In the genomic region with DNA sequence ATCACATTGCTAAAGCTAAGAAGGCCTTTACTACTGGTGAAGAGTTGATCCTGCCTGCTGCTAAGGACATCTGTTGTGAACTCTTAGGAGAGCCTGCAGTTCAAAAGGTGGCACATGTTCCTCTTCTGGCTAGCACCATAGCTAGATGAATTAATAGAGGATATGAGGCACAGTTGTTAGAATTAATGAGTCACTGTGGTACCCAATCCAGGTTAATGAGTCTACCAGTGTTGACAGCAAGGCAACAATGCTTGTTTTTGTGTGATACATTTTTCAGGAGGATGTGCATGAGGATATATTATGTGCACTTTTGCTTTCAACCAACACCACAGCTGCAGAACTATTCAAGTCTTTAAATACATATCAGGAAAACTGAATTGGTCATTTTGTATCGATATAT, we compare ENCODE assay signal across 20 cellular contexts. TPM values are rescaled to one million over a fixed set of nuclear protein-coding genes. Genes with fewer than 3 reads are reported as not detected.
DNase-seq lines count a peak whose midpoint lies in the region; ATAC-seq and TF ChIP-seq lines count a peak whose summit lies in the region.
"Had no signal": no experiment of that assay in that cellular context is flagged by ENCODE, and none has a peak within 500 bp of the region (broad histone marks: within the 10 kb centered on the region; RNA-seq: fewer than 3 reads in every experiment).

No MANE protein-coding gene starts in this region.

- TF ChIP-seq CTCF in epithelial cell of esophagus (IDR thresholded peaks at IDR 0.05; ENCODE audit: insufficient read depth, low read depth, low read length, missing control alignments) = no peak

- no peak overlapping the region for H3K4me3 ChIP-seq in epithelial cell of esophagus (ENCODE audit: low read length)
- H3K4me3 ChIP-seq: A549, esophagus muscularis mucosa, stomach had no signal

- H3K36me3 Mint-ChIP-seq in activated CD8-positive, alpha-beta memory T cell treated with anti-CD3 and anti-CD28 coated beads, Interleukin-2, amount 10 ng/mL, durations not matched to agents 7 days and 5 days = peaks cover 73% of the 10 kb centered on the region
- peaks cover 7% of the 10 kb centered on the region for H3K36me3 Mint-ChIP-seq in T-helper 17 cell (ENCODE audit: low read depth)

- no peaks in the 10 kb centered on the region for H3K27me3 Mint-ChIP-seq in activated CD8-positive, alpha-beta memory T cell treated with anti-CD3 and anti-CD28 coated beads, Interleukin-2, amount 10 ng/mL, durations not matched to agents 7 days and 5 days
- H3K27me3 Mint-ChIP-seq in T-helper 17 cell = no peaks in the 10 kb centered on the region
- H3K27me3 Mint-ChIP-seq: type B pancreatic cell had no signal

- ATAC-seq in activated CD8-positive, alpha-beta memory T cell treated with anti-CD3 and anti-CD28 coated beads, Interleukin-2, amount 10 ng/mL, durations not matched to agents 7 days and 5 days = no peak
- ATAC-seq in GM21423 (IDR thresholded peaks at IDR 0.05; ENCODE audit: unreplicated experiment) (peak; percentile 41), HG03378 (IDR thresholded peaks at IDR 0.05; ENCODE audit: unreplicated experiment) (no peak), T-helper 17 cell (no peak)
- ATAC-seq: A549, HCT116 had no signal

- no peaks in the 10 kb centered on the region for H3K9me3 Mint-ChIP-seq in activated CD8-positive, alpha-beta memory T cell treated with anti-CD3 and anti-CD28 coated beads, Interleukin-2, amount 10 ng/mL, durations not matched to agents 7 days and 5 days (ENCODE audit: low read depth)
- H3K9me3 Mint-ChIP-seq: mesothelial cell of epicardium, nephron, type B pancreatic cell had no signal

- H3K27ac Mint-ChIP-seq in activated CD8-positive, alpha-beta memory T cell treated with anti-CD3 and anti-CD28 coated beads, Interleukin-2, amount 10 ng/mL, durations not matched to agents 7 days and 5 days = peak overlapping the region; percentile 41
- no peak overlapping the region for H3K27ac Mint-ChIP-seq in T-helper 17 cell
- H3K27ac Mint-ChIP-seq: mesothelial cell of epicardium, nephron, type B pancreatic cell had no signal

- H3K4me1 Mint-ChIP-seq in activated CD8-positive, alpha-beta memory T cell treated with anti-CD3 and anti-CD28 coated beads, Interleukin-2, amount 10 ng/mL, durations not matched to agents 7 days and 5 days = peaks cover 23% of the 10 kb centered on the region
- peaks cover 12% of the 10 kb centered on the region for H3K4me1 Mint-ChIP-seq in T-helper 17 cell
- H3K4me1 Mint-ChIP-seq: mesothelial cell of epicardium had no signal

- CTCF ChIA-PET in activated CD8-positive, alpha-beta memory T cell treated with anti-CD3 and anti-CD28 coated beads, Interleukin-2, amount 10 ng/mL, durations not matched to agents 7 days and 5 days (lab: Charles Lee) = no interaction called here

- no peaks in the 10 kb centered on the region for H3K9me3 ChIP-seq in T-helper 17 cell (ENCODE audit: control insufficient read depth, low read length, poor library complexity, severe bottlenecking)
- H3K9me3 ChIP-seq: A549, esophagus muscularis mucosa, stomach had no signal

- DNase-seq in activated CD8-positive, alpha-beta memory T cell treated with anti-CD3 and anti-CD28 coated beads, Interleukin-2, amount 10 ng/mL, durations not matched to agents 7 days and 5 days = no peak
- no peak for DNase-seq in activated CD8-positive, alpha-beta memory T cell treated with anti-CD3 and anti-CD28 coated beads, Interleukin-2, amount 50 U/mL, for 4 hours
- DNase-seq in LHCN-M2 (ENCODE audit: low read depth) (peak; percentile 20), epithelial cell of esophagus (ENCODE audit: low read depth) (peak; percentile 24), HuH-7.5 (ENCODE audit: low spot score) (no peak), T-helper 17 cell (no peak)
- DNase-seq: anterior cingulate cortex; effector CD4-positive, alpha-beta T cell; NCI-H1092; NCI-H2081; NCI-H510A treated with DMSO at 0.1 percent for 48 hours; stomach had no signal

- H3K4me3 Mint-ChIP-seq in activated CD8-positive, alpha-beta memory T cell treated with anti-CD3 and anti-CD28 coated beads, Interleukin-2, amount 10 ng/mL, durations not matched to agents 7 days and 5 days = no peak overlapping the region
- H3K4me3 Mint-ChIP-seq in T-helper 17 cell = no peak overlapping the region
- H3K4me3 Mint-ChIP-seq: mesothelial cell of epicardium, nephron, type B pancreatic cell had no signal

RNA-seq across cellular contexts. Expression of a gene that starts 12.0 kb away (rescaled TPM):
- 100 to 1,000 TPM; 106 to 135 TPM for total RNA-seq in activated CD8-positive, alpha-beta memory T cell treated with anti-CD3 and anti-CD28 coated beads, Interleukin-2, amount 10 ng/mL, durations not matched to agents 7 days and 5 days
- total RNA-seq in LHCN-M2 (2014; rRNA removed) (175 and 176 TPM in 2 replicates), T-helper 17 cell (100 to 1,000 TPM; 125 to 138 TPM)
- polyA plus RNA-seq in LHCN-M2 (2012) = 173 TPM

Comparison
In these comparisons a context has a peak if more than half of its experiments do, and no peak if none do; other contexts are left out.
1. DNase-seq: peak in LHCN-M2 (single experiment) and epithelial cell of esophagus (single experiment); none in activated CD8-positive, alpha-beta memory T cell treated with anti-CD3 and anti-CD28 coated beads, Interleukin-2, amount 10 ng/mL, durations not matched to agents 7 days and 5 days (single experiment), activated CD8-positive, alpha-beta memory T cell treated with anti-CD3 and anti-CD28 coated beads, Interleukin-2, amount 50 U/mL, for 4 hours (single experiment), HuH-7.5 (single experiment) and T-helper 17 cell (0 of 3).